10 cellular contexts compared by ENCODE assay signal in genomic region chr5:86175224-86175623, GRCh38.
DNase-seq lines count a peak whose midpoint lies in the region; ATAC-seq, FAIRE-seq and TF ChIP-seq lines count a peak whose summit lies in the region.
"Had no signal": no experiment of that assay in that cellular context is flagged by ENCODE, and none has a peak within 500 bp of the region (broad histone marks: within the 10 kb centered on the region; RNA-seq: fewer than 3 reads in every experiment).

No MANE protein-coding gene starts in this region.

- TF ChIP-seq CTCF in colonic mucosa (IDR thresholded peaks at IDR 0.05): no peak
- no peak for TF ChIP-seq CTCF in endothelial cell (IDR thresholded peaks at IDR 0.05; ENCODE audit: unreplicated experiment)

- no peaks in the 10 kb centered on the region for H3K36me3 Mint-ChIP-seq in endothelial cell (ENCODE audit: low read depth, unreplicated experiment)

- no peaks in the 10 kb centered on the region for H3K27me3 Mint-ChIP-seq in endothelial cell (ENCODE audit: unreplicated experiment)

- H3K4me1 ChIP-seq in colonic mucosa: no peaks in the 10 kb centered on the region

- no peak overlapping the region for H3K27ac ChIP-seq in colonic mucosa

- H3K9me3 Mint-ChIP-seq in endothelial cell (ENCODE audit: unreplicated experiment): no peaks in the 10 kb centered on the region

- H3K4me1 Mint-ChIP-seq in endothelial cell (ENCODE audit: unreplicated experiment): no peaks in the 10 kb centered on the region

- ATAC-seq in GM19023 (IDR thresholded peaks at IDR 0.05; ENCODE audit: unreplicated experiment) (peak; percentile 81), GM21723 (IDR thresholded peaks at IDR 0.05; ENCODE audit: unreplicated experiment) (peak; percentile 93), HG03342 (IDR thresholded peaks at IDR 0.05; ENCODE audit: unreplicated experiment) (peak; percentile 93)
- ATAC-seq: left colon had no signal

- TF ChIP-seq POLR2A in erythroblast (IDR thresholded peaks at IDR 0.05; ENCODE audit: low read length): no peak

- intact Hi-C loops in colonic mucosa (cut with DNase I): no loop called here

- no peak overlapping the region for H3K4me3 Mint-ChIP-seq in endothelial cell (ENCODE audit: unreplicated experiment)

- H3K27me3 ChIP-seq in colonic mucosa: no peaks in the 10 kb centered on the region

- H3K27ac Mint-ChIP-seq in endothelial cell (ENCODE audit: unreplicated experiment): no peak overlapping the region

- DNase-seq in erythroblast (lab: John Stamatoyannopoulos, UW) (peak; percentile 2 to 5), colonic mucosa (no peak), NK-92 (lab: John Stamatoyannopoulos, UW; ENCODE audit: unreplicated experiment) (no peak), endothelial cell (ENCODE audit: low spot score) (no peak), urothelium cell line (ENCODE audit: low spot score) (no peak)
- DNase-seq: DND-41, left colon had no signal

- no peak for FAIRE-seq in urothelium cell line (lab: Jason Lieb, UNC)

- H3K9ac ChIP-seq in colonic mucosa (ENCODE audit: low read depth in 2 of 2, low read length in 2 of 2): no peak overlapping the region

- no peaks in the 10 kb centered on the region for H3K9me3 ChIP-seq in colonic mucosa

- H3K36me3 ChIP-seq in colonic mucosa: no peaks in the 10 kb centered on the region

- no peak overlapping the region for H3K4me3 ChIP-seq in colonic mucosa

Comparison
In these comparisons a context has a peak if more than half of its experiments do, and no peak if none do; other contexts are left out.
1. DNase-seq: peak in erythroblast (2 of 2); none in colonic mucosa (single experiment), NK-92 (single experiment), endothelial cell (single experiment) and urothelium cell line (single experiment).
2. Peak in every context shown above with its lines, with median percentiles within 50 percentile points of each other: ATAC-seq.